18 cellular contexts compared by ENCODE assay signal in genomic region chr5:67792891-67793290, GRCh38.
A peak's percentile ranks its signal among the peaks of the same experiment; 100 is the strongest.
DNase-seq lines count a peak whose midpoint lies in the region; ATAC-seq and TF ChIP-seq lines count a peak whose summit lies in the region.
"Had no signal": no experiment of that assay in that cellular context is flagged by ENCODE, and none has a peak within 500 bp of the region (broad histone marks: within the 10 kb centered on the region; RNA-seq: fewer than 3 reads in every experiment).

No MANE protein-coding gene starts in this region.

- H3K36me3 ChIP-seq in gastroesophageal sphincter: no peaks in the 10 kb centered on the region
- no peaks in the 10 kb centered on the region for H3K36me3 ChIP-seq in left lung
- no peaks in the 10 kb centered on the region for H3K36me3 ChIP-seq in tibial nerve
- H3K36me3 ChIP-seq: Peyer's patch had no signal

- H3K9me3 ChIP-seq in gastroesophageal sphincter (no peaks in the 10 kb centered on the region), left lung (no peaks in the 10 kb centered on the region), tibial nerve (no peaks in the 10 kb centered on the region)
- H3K9me3 ChIP-seq: Peyer's patch had no signal

- intact Hi-C loops in left lung (cut with DNase I): no loop called here

- DNase-seq in NCI-H69 (lab: John Stamatoyannopoulos, UW) (peak; percentile 40), left lung (peak in 1 of 2 donors; percentile 37), tibial nerve (ENCODE audit: low spot score in 2 of 2) (peak; percentile 68 to 72), NCI-H226 (no peak), T-helper 2 cell (no peak)
- DNase-seq: ACHN; Calu3; CD4-positive, alpha-beta T cell; DMS79; KG1; NCI-H1092; NCI-H187; Peyer's patch; SHP77 treated with DMSO at 0.1 percent for 48 hours had no signal

- no peak for TF ChIP-seq POLR2A in gastroesophageal sphincter (IDR thresholded peaks at IDR 0.05)
- TF ChIP-seq POLR2A in tibial nerve (IDR thresholded peaks at IDR 0.05): no peak

- ATAC-seq in gastroesophageal sphincter: peak; percentile 90
- peak; percentile 51 for ATAC-seq in left lung
- no peak for ATAC-seq in GM21786 (IDR thresholded peaks at IDR 0.05; ENCODE audit: unreplicated experiment)
- ATAC-seq: GM23338 had no signal

- H3K27ac ChIP-seq in gastroesophageal sphincter (peak overlapping the region in 3 of 4 donors; percentile 53 to 80 (median 56)), left lung (no peak overlapping the region), tibial nerve (peak overlapping the region in 3 of 4 donors; percentile 10 to 79 (median 61))
- H3K27ac ChIP-seq: HL-60, Peyer's patch had no signal

- H3K4me1 ChIP-seq in gastroesophageal sphincter: peaks cover 0 to 33% (median 2%) of the 10 kb centered on the region in 3 donors
- H3K4me1 ChIP-seq in left lung: no peaks in the 10 kb centered on the region
- H3K4me1 ChIP-seq in tibial nerve: peaks cover 0 to 56% (median 17%) of the 10 kb centered on the region in 4 donors
- H3K4me1 ChIP-seq: Peyer's patch had no signal

- WGBS in gastroesophageal sphincter (ENCODE audit: low coverage in 1 of 2), 2 donors: 55% methylated on average over 3 of the region's 3 CpGs; no CpG with 5 or more reads in 1 of the 2 donors
- WGBS in tibial nerve, 2 donors: 70 to 72% methylated on average over 3 of the region's 3 CpGs

- TF ChIP-seq CTCF in gastroesophageal sphincter (IDR thresholded peaks at IDR 0.05) (no peak), left lung (IDR thresholded peaks at IDR 0.05) (no peak), tibial nerve (IDR thresholded peaks at IDR 0.05) (no peak)

- TF ChIP-seq EP300 in gastroesophageal sphincter (IDR thresholded peaks at IDR 0.05) (no peak), tibial nerve (IDR thresholded peaks at IDR 0.05) (peak; percentile 26 to 77)

- no peaks in the 10 kb centered on the region for H3K27me3 ChIP-seq in gastroesophageal sphincter
- H3K27me3 ChIP-seq in left lung: no peaks in the 10 kb centered on the region
- no peaks in the 10 kb centered on the region for H3K27me3 ChIP-seq in tibial nerve
- H3K27me3 ChIP-seq: Peyer's patch had no signal

- H3K4me3 ChIP-seq in gastroesophageal sphincter (no peak overlapping the region), left lung (no peak overlapping the region), tibial nerve (no peak overlapping the region)
- H3K4me3 ChIP-seq: GM23338, Peyer's patch had no signal

Comparison
In these comparisons a context has a peak if more than half of its experiments do, and no peak if none do; other contexts are left out.
1. DNase-seq: peak in NCI-H69 (single experiment) and tibial nerve (2 of 2); none in NCI-H226 (single experiment) and T-helper 2 cell (0 of 5).
2. H3K27ac ChIP-seq: peak in gastroesophageal sphincter (3 of 4) and tibial nerve (3 of 4); none in left lung (0 of 2).